ENCODE assay signal across 7 cellular contexts in the genomic region with DNA sequence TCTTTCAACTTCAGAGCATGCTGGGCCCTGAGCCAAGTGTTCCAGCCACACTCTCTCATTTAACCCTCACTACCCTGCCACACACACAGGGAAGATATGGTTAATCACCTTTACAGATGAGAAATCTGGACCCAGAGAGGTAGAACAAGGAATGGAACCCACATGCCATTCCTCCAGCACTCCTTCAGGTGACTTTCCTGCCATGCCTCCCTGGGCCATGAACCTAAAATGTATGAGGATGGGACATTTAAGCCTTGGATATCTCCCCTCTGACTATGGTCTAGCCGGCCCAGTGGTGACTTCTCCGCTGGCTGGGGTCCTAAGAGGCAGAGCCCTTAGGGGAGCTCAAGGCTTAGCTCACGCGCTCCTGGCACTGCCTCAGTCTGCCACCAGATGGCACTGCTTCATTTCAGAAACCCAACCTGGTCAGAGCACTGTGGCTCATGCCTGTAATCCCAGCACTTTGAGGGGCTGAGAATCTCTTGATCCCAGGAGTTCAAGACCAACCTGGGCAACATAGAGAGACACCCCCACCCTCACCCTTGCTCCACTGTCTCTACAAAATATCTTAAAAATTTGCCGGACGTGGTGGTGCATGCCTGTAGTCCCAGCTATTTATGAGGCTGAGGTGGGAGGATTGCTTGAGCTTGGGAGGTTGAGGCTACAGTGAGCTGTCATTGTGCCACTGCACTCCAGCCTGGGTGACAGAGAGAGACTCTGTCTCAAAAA. TPM values are rescaled to one million over a fixed set of nuclear protein-coding genes. Genes with fewer than 3 reads are reported as not detected.
DNase-seq lines count a peak whose midpoint lies in the region; ATAC-seq and TF ChIP-seq lines count a peak whose summit lies in the region.

No MANE protein-coding gene starts in this region.

- no peaks in the 10 kb centered on the region for H3K36me3 ChIP-seq in upper lobe of left lung

- peak; percentile 65 for ATAC-seq in SK-N-SH treated with all-trans-retinoic acid at 6 μM for 48 hours
- peak; percentile 54 to 66 for ATAC-seq in upper lobe of left lung (ENCODE audit: low FRiP score in 2 of 2)

- 8 to 13% methylated on average over 6 of the region's 6 CpGs for WGBS in upper lobe of left lung, 2 donors

- intact Hi-C loops in head of caudate nucleus (cut with DNase I): loop anchor here (1.0 to 10.0 kb wide), 3 partner anchors 36 to 293 kb away; partner anchors contain the start of genes RAD54L2 and TEX264

- H3K9me3 ChIP-seq in upper lobe of left lung: no peaks in the 10 kb centered on the region

- TF ChIP-seq CTCF in GM12874 (IDR thresholded peaks at IDR 0.05; ENCODE audit: insufficient read depth, low read depth, low read length): peak; percentile 94
- TF ChIP-seq CTCF in upper lobe of left lung (IDR thresholded peaks at IDR 0.05): peak; percentile 91 to 96 (median 94)

- DNase-seq in LHCN-M2 (ENCODE audit: low read depth) (peak; percentile 62), head of caudate nucleus (peak; percentile 31 to 93 (median 84)), pons (ENCODE audit: low spot score) (peak; percentile 76), upper lobe of left lung (peak in 1 of 2 donors; percentile 76)
- peak; percentile 79 for DNase-seq in activated naive CD4-positive, alpha-beta T cell treated with anti-CD3 and anti-CD28 coated beads, Interleukin-2, amount 50 U/mL, for 16 hours

- TF ChIP-seq POLR2A in upper lobe of left lung (IDR thresholded peaks at IDR 0.05): no peak

- peaks cover 4 to 17% (median 7%) of the 10 kb centered on the region in 4 donors for H3K4me1 ChIP-seq in upper lobe of left lung

- H3K4me3 ChIP-seq in upper lobe of left lung: no peak overlapping the region

- no peaks in the 10 kb centered on the region for H3K27me3 ChIP-seq in upper lobe of left lung

- TF ChIP-seq EP300 in upper lobe of left lung (IDR thresholded peaks at IDR 0.05): no peak

- no peak overlapping the region for H3K27ac ChIP-seq in upper lobe of left lung

TF ChIP-seq in SK-N-SH treated with all-trans-retinoic acid at 6 μM for 48 hours, 23 proteins besides CTCF, POLR2A, EP300 and RAD21:
- TF ChIP-seq TCF4 (CRISPR knock-in tag; IDR thresholded peaks at IDR 0.05; ENCODE audit: borderline replicate concordance): no peak
- TF ChIP-seq ISL1 (CRISPR knock-in tag; IDR thresholded peaks at IDR 0.05): no peak
- TF ChIP-seq ESRRG (CRISPR knock-in tag; IDR thresholded peaks at IDR 0.05): no peak
- TF ChIP-seq ZNF565 (CRISPR knock-in tag; conservative IDR thresholded peaks at IDR 0.05; ENCODE audit: low read depth): no peak
- TF ChIP-seq POU6F1 (CRISPR knock-in tag; IDR thresholded peaks at IDR 0.05; ENCODE audit: borderline replicate concordance, low read depth): no peak
- no peak for TF ChIP-seq ZNF70 (CRISPR knock-in tag; IDR thresholded peaks at IDR 0.05)
- TF ChIP-seq SNAI2 (CRISPR knock-in tag; IDR thresholded peaks at IDR 0.05): no peak
- TF ChIP-seq ZC3H10 (CRISPR knock-in tag; IDR thresholded peaks at IDR 0.05): no peak
- TF ChIP-seq ARNTL (CRISPR knock-in tag; IDR thresholded peaks at IDR 0.05; ENCODE audit: borderline replicate concordance, low read depth): no peak
- TF ChIP-seq ZFP30 (CRISPR knock-in tag; IDR thresholded peaks at IDR 0.05): no peak
- TF ChIP-seq OSR1 (CRISPR knock-in tag; IDR thresholded peaks at IDR 0.05): no peak
- TF ChIP-seq BACH2 (CRISPR knock-in tag; IDR thresholded peaks at IDR 0.05; ENCODE audit: borderline replicate concordance): no peak
- no peak for TF ChIP-seq GLIS3 (CRISPR knock-in tag; IDR thresholded peaks at IDR 0.05)
TF ChIP-seq in SK-N-SH treated with all-trans-retinoic acid at 6 μM for 48 hours: peak in this region for 0.

RNA-seq across cellular contexts. Expression of gene DCAF1, which starts 2.2 kb away (rescaled TPM):
- total RNA-seq in LHCN-M2 (2014; rRNA removed) (11.7 and 15.8 TPM in 2 replicates), upper lobe of left lung (10 to 100 TPM; 18.6 to 23.9 (median 20.1) TPM)
- 8.1 TPM for polyA plus RNA-seq in LHCN-M2 (2012)

RNA-seq across cellular contexts. Expression of gene RAD54L2, which starts 36.5 kb away (rescaled TPM):
- total RNA-seq in LHCN-M2 (2014; rRNA removed) (11.5 and 13.5 TPM in 2 replicates), upper lobe of left lung (10 to 100 TPM; 21.6 to 57.6 (median 27.3) TPM)
- 5.3 TPM for polyA plus RNA-seq in LHCN-M2 (2012)
